ENCODE assay signal across 8 cellular contexts in the genomic region with DNA sequence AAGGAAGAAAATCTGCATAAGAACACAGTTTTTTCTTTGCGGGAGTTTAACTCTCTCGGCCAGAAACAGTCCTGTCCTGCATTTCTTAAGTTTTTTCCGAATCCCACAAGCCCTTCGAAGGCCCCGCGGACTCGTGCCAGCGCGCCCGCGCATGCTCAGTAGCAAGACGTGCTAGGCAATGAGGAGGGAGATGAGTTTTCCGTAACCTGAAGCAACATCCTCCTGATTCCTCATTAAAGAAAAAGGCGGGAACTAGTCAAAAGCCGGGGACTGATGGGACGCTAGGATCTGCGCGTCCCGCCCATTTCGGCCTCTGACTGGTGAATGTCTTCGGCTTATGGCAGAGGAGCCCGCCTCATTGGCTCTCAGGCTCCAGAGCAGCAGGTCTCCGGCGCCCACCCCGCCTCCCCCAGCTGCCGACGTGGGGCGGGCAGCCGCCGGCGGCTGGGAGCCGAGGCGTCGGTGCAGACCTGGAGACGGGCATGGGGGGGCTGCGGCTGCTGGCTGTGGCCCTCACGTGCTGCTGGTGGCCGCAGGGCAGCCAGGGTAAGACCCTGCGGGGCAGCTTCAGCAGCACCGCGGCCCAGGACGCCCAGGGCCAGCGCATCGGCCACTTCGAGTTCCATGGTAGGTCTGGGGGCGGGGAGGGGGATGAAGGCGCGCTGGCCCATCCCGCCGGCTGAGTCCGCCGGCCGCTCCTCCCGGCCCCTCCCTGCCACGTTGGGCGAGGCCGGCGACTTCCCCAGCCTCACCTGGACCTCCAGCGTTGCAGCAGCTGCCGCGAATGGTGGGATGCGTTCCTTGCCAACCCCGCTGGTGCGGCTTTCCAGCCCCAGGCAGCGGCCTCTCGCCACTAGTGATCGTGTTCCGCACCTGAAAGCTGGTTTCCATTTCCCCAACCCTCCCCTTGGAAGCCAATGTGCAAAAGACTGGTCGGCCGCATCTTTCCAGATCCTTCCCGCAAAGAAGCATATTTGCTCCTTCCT. TPM values are rescaled to one million over a fixed set of nuclear protein-coding genes. Genes with fewer than 3 reads are reported as not detected.
A peak's percentile ranks its signal among the peaks of the same experiment; 100 is the strongest.
DNase-seq lines count a peak whose midpoint lies in the region; ATAC-seq, FAIRE-seq and TF ChIP-seq lines count a peak whose summit lies in the region.

Gene GPR180 (plus strand): TSS at position 412 of the 986 bp plus-strand sequence. CDS start 71 bp downstream, at position 483.

- peak; percentile 98 for DNase-seq in BJ (ENCODE audit: low read depth)
- peak; percentile 85 for DNase-seq in GM19239 (ENCODE audit: insufficient read length, low spot score)
- DNase-seq in NCI-H510A treated with DMSO at 0.1 percent for 48 hours (lab: John Stamatoyannopoulos, UW): peak; percentile 98
- peak; percentile 93 for DNase-seq in activated CD4-positive, alpha-beta T cell treated with anti-CD3 and anti-CD28 coated beads for 48 hours
- peak; percentile 97 for DNase-seq in coronary artery (ENCODE audit: low spot score)
- peak; percentile 100 for DNase-seq in kidney tubule cell (ENCODE audit: low spot score)
- peak; percentile 59 to 69 for DNase-seq in stimulated activated CD4-positive, alpha-beta T cell treated with anti-CD3 and anti-CD28 coated beads, Interleukin-1b, Interleukin-23, amount 100 ng/mL, for 1 hour (ENCODE audit: low read depth in 2 of 2)

- CTCF ChIA-PET in BJ (lab: Yijun Ruan, JAX): interaction anchor here (0.9 to 1.5 kb wide), 4 partner anchors 10 to 18 kb away, joined by 3 to 7 read pairs (median 3); no protein-coding TSS in a partner anchor

- H3K27ac ChIP-seq in coronary artery: peak within 1 kb of the TSS; percentile 72 to 95

- peak; percentile 99 for ATAC-seq in HG03442 (IDR thresholded peaks at IDR 0.05; ENCODE audit: unreplicated experiment)

- no peak for TF ChIP-seq CTCF in BJ (IDR thresholded peaks at IDR 0.05; ENCODE audit: insufficient read depth, low read depth, low read length)
- TF ChIP-seq CTCF in coronary artery (IDR thresholded peaks at IDR 0.05): no peak

- no peaks in the 10 kb centered on the region for H3K27me3 ChIP-seq in BJ (ENCODE audit: control insufficient read depth, insufficient read depth, low read length)

- POLR2A ChIA-PET in BJ (lab: Charles Lee): interaction anchor here (0.7 to 1.0 kb wide), 2 partner anchors 16 to 205 kb away, joined by 3 read pairs; no protein-coding TSS in a partner anchor

- H3K36me3 ChIP-seq in BJ (ENCODE audit: control insufficient read depth, insufficient read depth, low read length): no peaks in the 10 kb centered on the region

- peak; percentile 99 for FAIRE-seq in GM19239 (lab: Jason Lieb, UNC)

- H3K4me3 ChIP-seq in BJ (ENCODE audit: low read depth, low read length): peak within 1 kb of the TSS; percentile 89
- peak within 1 kb of the TSS; percentile 97 for H3K4me3 ChIP-seq in coronary artery

RNA-seq across cellular contexts. Expression of gene GPR180, which starts in this region (rescaled TPM):
- 2.4 and 4.7 TPM in 2 replicates for polyA plus RNA-seq in BJ (2011; rRNA removed)
- polyA minus RNA-seq in BJ (2011; rRNA and poly(A)+ RNA removed): 3.7 and 3.9 TPM in 2 replicates

Comparison
In these comparisons a context has a peak if more than half of its experiments do, and no peak if none do; other contexts are left out.
1. Peak in every context shown above with its lines: DNase-seq, ATAC-seq, H3K4me3 ChIP-seq and H3K27ac ChIP-seq.